ENCODE assay signal across 17 cellular contexts in the genomic region with DNA sequence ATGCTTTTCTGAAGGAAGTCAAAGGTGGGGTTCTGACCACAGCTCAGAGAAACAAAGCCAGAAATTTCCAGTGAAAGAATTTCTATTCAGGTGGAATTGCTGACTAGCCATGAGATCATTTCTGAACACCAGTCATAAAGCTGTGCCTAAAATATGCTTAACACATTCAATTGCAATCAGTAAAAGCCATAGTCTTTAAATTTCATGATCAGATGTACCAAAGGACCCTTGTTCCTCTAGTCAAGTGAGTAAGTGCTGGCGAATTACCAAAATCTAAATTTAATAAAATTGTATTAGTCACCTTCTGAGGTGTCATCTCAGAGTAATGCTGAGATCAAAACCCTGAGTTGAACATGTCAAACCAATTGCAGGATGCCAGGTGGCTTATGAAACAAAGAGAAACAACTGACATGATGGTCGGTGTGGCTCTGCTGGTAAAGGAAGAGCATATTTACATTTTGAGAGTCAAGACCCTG.
"Had no signal": no experiment of that assay in that cellular context is flagged by ENCODE, and none has a peak within 500 bp of the region (broad histone marks: within the 10 kb centered on the region; RNA-seq: fewer than 3 reads in every experiment).

No MANE protein-coding gene starts in this region.

- H3K36me3 ChIP-seq: esophagus squamous epithelium, heart right ventricle, sigmoid colon, transverse colon had no signal

- H3K9me3 Mint-ChIP-seq: activated naive CD4-positive, alpha-beta T cell treated with anti-CD3 and anti-CD28 coated beads, Interleukin-2, amount 50 U/mL, for 24 hours had no signal

- H3K27ac ChIP-seq: dorsolateral prefrontal cortex, esophagus squamous epithelium, heart right ventricle, sigmoid colon, transverse colon had no signal

- H3K27ac Mint-ChIP-seq: activated naive CD4-positive, alpha-beta T cell treated with anti-CD3 and anti-CD28 coated beads, Interleukin-2, amount 50 U/mL, for 24 hours had no signal

- H3K36me3 Mint-ChIP-seq: activated naive CD4-positive, alpha-beta T cell treated with anti-CD3 and anti-CD28 coated beads, Interleukin-2, amount 50 U/mL, for 24 hours had no signal

- H3K4me3 ChIP-seq: dorsolateral prefrontal cortex, esophagus squamous epithelium, heart right ventricle, sigmoid colon, transverse colon had no signal

- H3K9me3 ChIP-seq: esophagus squamous epithelium, heart right ventricle, sigmoid colon, transverse colon had no signal

- H3K4me3 Mint-ChIP-seq: activated naive CD4-positive, alpha-beta T cell treated with anti-CD3 and anti-CD28 coated beads, Interleukin-2, amount 50 U/mL, for 24 hours had no signal

- ATAC-seq: heart right ventricle, left ventricle myocardium superior had no signal

- FAIRE-seq: frontal cortex, TTC549 had no signal

- H3K4me1 ChIP-seq: esophagus squamous epithelium, heart right ventricle, sigmoid colon, transverse colon had no signal

- DNase-seq: activated CD4-positive, alpha-beta T cell treated with anti-CD3 and anti-CD28 coated beads, Interleukin-2, amount 50 U/mL, for 1 hour; activated CD4-positive, CD25-positive, alpha-beta regulatory T cell; activated T-cell treated with anti-CD3 and anti-CD28 coated beads, Interleukin-2, amount 50 U/mL, for 1 hour; dorsolateral prefrontal cortex; esophagus squamous epithelium; heart right ventricle; islet precursor cell; left ventricle myocardium superior; mesendoderm; sigmoid colon; stimulated activated CD4-positive, alpha-beta T cell treated with anti-CD3 and anti-CD28 coated beads, Interleukin-12 subunit alpha, Interleukin-12 subunit beta, amount 100 ng/mL, for 4 hours; stimulated activated naive CD4-positive, alpha-beta T cell; substantia nigra; transverse colon had no signal

- H3K27me3 ChIP-seq: esophagus squamous epithelium, sigmoid colon, transverse colon had no signal

- H3K4me1 Mint-ChIP-seq: activated naive CD4-positive, alpha-beta T cell treated with anti-CD3 and anti-CD28 coated beads, Interleukin-2, amount 50 U/mL, for 24 hours had no signal
